25 cellular contexts compared by ENCODE assay signal in the genomic region with DNA sequence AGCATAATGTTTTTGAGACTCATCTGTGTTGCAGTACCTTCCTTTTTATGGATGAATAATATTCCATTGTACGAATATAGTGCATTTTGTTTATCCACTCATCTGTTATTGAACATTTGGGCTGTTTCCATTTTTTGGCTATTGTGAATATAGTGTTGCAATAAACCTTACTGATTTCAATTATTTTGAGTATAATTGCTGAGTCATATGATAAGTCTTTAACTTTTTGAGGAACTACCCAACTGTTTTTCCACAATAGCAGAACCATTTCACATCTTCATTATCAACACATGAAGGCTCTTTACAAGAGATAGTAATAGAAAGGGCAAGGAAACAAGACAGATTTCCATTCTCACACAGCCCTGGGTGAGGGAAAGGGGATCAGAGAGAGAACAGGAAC.
"Had no signal": no experiment of that assay in that cellular context is flagged by ENCODE, and none has a peak within 500 bp of the region (broad histone marks: within the 10 kb centered on the region; RNA-seq: fewer than 3 reads in every experiment).

No MANE protein-coding gene starts in this region.

- H3K27ac ChIP-seq: ascending aorta, coronary artery, gastroesophageal sphincter, heart right ventricle, left ventricle myocardium inferior, prostate gland, right atrium auricular region, skin epidermis, tibial nerve, uterus, VCaP had no signal

- H3K9me3 ChIP-seq: ascending aorta, gastroesophageal sphincter, heart right ventricle, left ventricle myocardium inferior, mucosa of descending colon, prostate gland, right atrium auricular region, tibial nerve, uterus had no signal

- H3K36me3 ChIP-seq: ascending aorta, gastroesophageal sphincter, heart right ventricle, left ventricle myocardium inferior, prostate gland, right atrium auricular region, tibial nerve, uterus had no signal

- H3K36me3 Mint-ChIP-seq: activated naive CD4-positive, alpha-beta T cell treated with anti-CD3 and anti-CD28 coated beads, Interleukin-2, amount 50 U/mL, for 24 hours; naive B cell had no signal

- H3K4me3 ChIP-seq: ascending aorta, coronary artery, gastroesophageal sphincter, heart right ventricle, left ventricle myocardium inferior, mucosa of descending colon, prostate gland, right atrium auricular region, skin epidermis, tibial nerve, uterus had no signal

- H3K27ac Mint-ChIP-seq: activated naive CD4-positive, alpha-beta T cell treated with anti-CD3 and anti-CD28 coated beads, Interleukin-2, amount 50 U/mL, for 24 hours had no signal

- H3K4me1 Mint-ChIP-seq: activated naive CD4-positive, alpha-beta T cell treated with anti-CD3 and anti-CD28 coated beads, Interleukin-2, amount 50 U/mL, for 24 hours; central memory CD8-positive, alpha-beta T cell; naive B cell; neural crest cell had no signal

- H3K9me3 Mint-ChIP-seq: activated naive CD4-positive, alpha-beta T cell treated with anti-CD3 and anti-CD28 coated beads, Interleukin-2, amount 50 U/mL, for 24 hours; central memory CD8-positive, alpha-beta T cell had no signal

- DNase-seq: activated CD4-positive, alpha-beta T cell treated with anti-CD3 and anti-CD28 coated beads for 1 hour; activated CD8-positive, alpha-beta memory T cell treated with anti-CD3 and anti-CD28 coated beads for 24 hours; activated CD8-positive, alpha-beta memory T cell treated with anti-CD3 and anti-CD28 coated beads, Interleukin-2, amount 50 U/mL, for 48 hours; activated gamma-delta T cell; heart right ventricle; kidney glomerular epithelial cell; left ventricle myocardium inferior; mammary epithelial cell; mucosa of descending colon; naive B cell; stimulated activated naive CD8-positive, alpha-beta T cell treated with anti-CD3 and anti-CD28 coated beads, Interleukin-15, Interleukin-2, amounts not matched to agents 100 U/mL and 50 U/mL, for 24 hours; T-helper 9 cell; uterus had no signal

- H3K27me3 ChIP-seq: ascending aorta, gastroesophageal sphincter, heart right ventricle, right atrium auricular region, tibial nerve, uterus had no signal

- H3K4me1 ChIP-seq: ascending aorta, gastroesophageal sphincter, prostate gland, right atrium auricular region, tibial nerve, uterus had no signal

- H3K4me3 Mint-ChIP-seq: activated naive CD4-positive, alpha-beta T cell treated with anti-CD3 and anti-CD28 coated beads, Interleukin-2, amount 50 U/mL, for 24 hours; central memory CD8-positive, alpha-beta T cell; naive B cell; neural crest cell had no signal

- ATAC-seq: esophagus mucosa; gastroesophageal sphincter; heart right ventricle; mucosa of descending colon; stimulated activated naive CD8-positive, alpha-beta T cell treated with anti-CD3 and anti-CD28 coated beads, Interleukin-15, Interleukin-2, amounts not matched to agents 100 U/mL and 50 U/mL, for 24 hours had no signal
